8 cellular contexts compared by ENCODE assay signal in genomic region chr2:237475704-237476107, GRCh38. TPM values are rescaled to one million over a fixed set of nuclear protein-coding genes. Genes with fewer than 3 reads are reported as not detected.
DNase-seq lines count a peak whose midpoint lies in the region; ATAC-seq, FAIRE-seq and TF ChIP-seq lines count a peak whose summit lies in the region.

No MANE protein-coding gene starts in this region.

- CTCF ChIA-PET in A549 (lab: Yijun Ruan, JAX) (interaction anchor here (0.7 to 6.4 kb wide), 32 partner anchors 8 to 391 kb away, joined by 3 to 51 read pairs (median 4); partner anchors contain the start of genes COPS8 and MLPH), SK-N-SH (lab: Yijun Ruan, JAX) (interaction anchor here (0.7 to 5.6 kb wide), 47 partner anchors 10 to 586 kb away, joined by 3 to 49 read pairs (median 5); partner anchors contain the start of genes COL6A3 and COPS8)

- H3K9me3 ChIP-seq in A549 (no peaks in the 10 kb centered on the region), SK-N-SH (no peaks in the 10 kb centered on the region), mesodermal cell (ENCODE audit: control insufficient read depth, low read length) (no peaks in the 10 kb centered on the region)

- TF ChIP-seq EP300 in A549 (IDR thresholded peaks at IDR 0.05) (no peak; a peak in 1 of 5 replicates), SK-N-SH (IDR thresholded peaks at IDR 0.05; ENCODE audit: borderline replicate concordance in 1 of 2, low read depth in 1 of 2, low read length in 1 of 2) (no peak)

- TF ChIP-seq RAD21 in A549 (conservative IDR thresholded peaks at IDR 0.05 in 1 of 2, IDR thresholded peaks at IDR 0.05 in 1 of 2) (no peak; a peak in 2 of 5 replicates), SK-N-SH (IDR thresholded peaks at IDR 0.05; ENCODE audit: low read length) (no peak)

- H4K20me1 ChIP-seq in SK-N-SH (ENCODE audit: insufficient read depth) = no peaks in the 10 kb centered on the region

- no peak for TF ChIP-seq POLR2A in A549 (IDR thresholded peaks at IDR 0.05; ENCODE audit: low read length)

- H3K9me2 ChIP-seq in SK-N-SH = no peaks in the 10 kb centered on the region

- TF ChIP-seq CTCF in A549 (IDR thresholded peaks at IDR 0.05) (no peak), SK-N-SH (IDR thresholded peaks at IDR 0.05) (no peak; the same call in 1 of the 2 replicates)

- no peak for FAIRE-seq in A549 (lab: Jason Lieb, UNC)

- peak overlapping the region; percentile 97 for H3K4me2 ChIP-seq in A549
- peak overlapping the region; percentile 89 for H3K4me2 ChIP-seq in SK-N-SH

- WGBS in A549 (ENCODE audit: missing lambda C conversion rate) = 27% methylated on average over 14 of the region's 15 CpGs
- WGBS in SK-N-SH (ENCODE audit: low lambda C conversion rate) = 33% methylated on average over 15 of the region's 15 CpGs
- WGBS in mesodermal cell (ENCODE audit: insufficient coverage in 2 of 2), 2 experiments = 0 to 4% methylated on average over 5 of the region's 15 CpGs

- no peaks in the 10 kb centered on the region for H3K79me2 ChIP-seq in SK-N-SH (ENCODE audit: insufficient read depth)

- peak overlapping the region; percentile 98 for H3K9ac ChIP-seq in SK-N-SH

- H3K27ac ChIP-seq in A549 = peak overlapping the region; percentile 95 to 100
- H3K27ac ChIP-seq in SK-N-SH (ENCODE audit: low read depth in 2 of 2, low read length in 1 of 2) = peak overlapping the region; percentile 91 to 97
- H3K27ac ChIP-seq in cingulate gyrus (ENCODE audit: low read depth, low read length) = peak overlapping the region; percentile 39
- no peak overlapping the region for H3K27ac ChIP-seq in mesodermal cell (ENCODE audit: low read depth, low read length, severe bottlenecking)

- peaks cover 10% of the 10 kb centered on the region for H3F3A ChIP-seq in SK-N-SH (replicated peaks; ENCODE audit: insufficient read depth)

- no peaks in the 10 kb centered on the region for H3K27me3 ChIP-seq in SK-N-SH (ENCODE audit: insufficient read depth)

- H3K4me1 ChIP-seq in A549 = peaks cover 36% of the 10 kb centered on the region
- H3K4me1 ChIP-seq in SK-N-SH (ENCODE audit: control insufficient read depth in 1 of 2, insufficient read depth in 2 of 2, low read depth in 1 of 2, low read length in 1 of 2) = peaks cover 8 to 18% of the 10 kb centered on the region in 2 experiments; a peak in 3 of 4 replicates
- peaks cover 18% of the 10 kb centered on the region for H3K4me1 ChIP-seq in mesodermal cell (ENCODE audit: control insufficient read depth, insufficient read depth, low read length, poor library complexity, severe bottlenecking)

- POLR2A ChIA-PET in A549 (lab: Yijun Ruan, JAX) (interaction anchor here (0.8 to 2.4 kb wide), 8 partner anchors 8 to 56 kb away, joined by 3 to 17 read pairs (median 4); partner anchors contain the start of gene MLPH), SK-N-SH (lab: Yijun Ruan, JAX) (interaction anchor here (0.6 to 1.3 kb wide), 5 partner anchors 10 to 96 kb away, joined by 3 to 5 read pairs (median 4); no protein-coding TSS in a partner anchor)

- peak overlapping the region; percentile 57 for H3K4me3 ChIP-seq in A549
- H3K4me3 ChIP-seq in SK-N-SH (ENCODE audit: low read depth in 2 of 2, low read length in 1 of 2) = peak overlapping the region; percentile 67 to 68
- H3K4me3 ChIP-seq in mesodermal cell (ENCODE audit: extremely low read depth, insufficient read depth, low read length, poor library complexity, severe bottlenecking) = peak overlapping the region; percentile 62

- no peak overlapping the region for H2AFZ ChIP-seq in SK-N-SH (ENCODE audit: low read depth)

- peak; percentile 31 to 47; a peak in 5 of 6 replicates for ATAC-seq in A549

- H3K36me3 ChIP-seq in SK-N-SH (replicated peaks in 1 of 2; ENCODE audit: control insufficient read depth in 1 of 2, insufficient read depth in 2 of 2, low read length in 1 of 2) (no peaks in the 10 kb centered on the region), mesodermal cell (ENCODE audit: control insufficient read depth, insufficient read depth, low read length) (no peaks in the 10 kb centered on the region)

- DNase-seq in A549 (ENCODE audit: low read depth in 1 of 2, low spot score in 1 of 2) = peak; percentile 65 to 76
- DNase-seq in H4 (ENCODE audit: low spot score) = peak; percentile 29
- DNase-seq in SK-N-SH = no peak
- peak; percentile 53 for DNase-seq in stimulated activated naive CD4-positive, alpha-beta T cell treated with Interleukin-2 at 50 U/mL for 16 hours (lab: John Stamatoyannopoulos, UW)
- no peak for DNase-seq in NCI-H2107 (lab: John Stamatoyannopoulos, UW)
- DNase-seq in islet precursor cell = no peak

TF ChIP-seq in A549, 52 proteins besides CTCF, POLR2A, EP300 and RAD21:
- TF ChIP-seq GATA3 (IDR thresholded peaks at IDR 0.05; ENCODE audit: borderline replicate concordance) = 0 out of 2 replicates have a peak, but pooled peaks have one; percentile 3
- TF ChIP-seq MAFK (IDR thresholded peaks at IDR 0.05; ENCODE audit: partially characterized antibody) = no peak
- TF ChIP-seq PBX3 (IDR thresholded peaks at IDR 0.05) = no peak
- TF ChIP-seq MAX (IDR thresholded peaks at IDR 0.05) = peak; percentile 13; the same call in 1 of the 2 replicates
- no peak for TF ChIP-seq HEYL (CRISPR knock-in tag; IDR thresholded peaks at IDR 0.05)

TF ChIP-seq in SK-N-SH, 30 proteins besides CTCF, POLR2A, EP300 and RAD21:
- TF ChIP-seq FOXM1 (IDR thresholded peaks at IDR 0.05; ENCODE audit: low read depth) (no peak), FOSL2 (IDR thresholded peaks at IDR 0.05; ENCODE audit: borderline replicate concordance, low read depth) (no peak), JUND (IDR thresholded peaks at IDR 0.05) (no peak), MXI1 (IDR thresholded peaks at IDR 0.05; ENCODE audit: low read depth, low read length) (peak; percentile 39; the same call in 1 of the 2 replicates), MEF2A (IDR thresholded peaks at IDR 0.05; ENCODE audit: borderline replicate concordance, low read depth) (no peak), USF2 (IDR thresholded peaks at IDR 0.05; ENCODE audit: borderline replicate concordance, low read depth, low read length) (no peak)

RNA-seq across cellular contexts. Expression of gene MLPH, which starts 11.3 kb away (rescaled TPM):
- polyA plus RNA-seq in A549 (2011; rRNA removed) (350 and 419 TPM in 2 replicates), A549 (2017; fragmentation: RNase III; extraction: RNeasy Plus Mini Kit Qiagen cat#74134 plus additional on column Dnase treatment) (184 to 219 TPM (median 218 TPM) in 3 replicates), SK-N-SH (2012; rRNA removed) (84.8 and 93.6 TPM in 2 replicates)
- 231 and 238 TPM in 2 replicates for polyA plus RNA-seq in A549 (2012; cell fraction: cytosol; rRNA removed)
- polyA plus RNA-seq in A549 (2012; cell fraction: nucleus; rRNA removed) = 1,019 and 1,045 TPM in 2 replicates
- 288 and 355 TPM in 2 replicates for polyA minus RNA-seq in A549 (2011; rRNA and poly(A)+ RNA removed)
- total RNA-seq in H4 (2014; rRNA removed; shearing (Covaris generic)) = 7.7 and 9.9 TPM in 2 replicates
- 37.4 and 44.7 TPM in 2 replicates for polyA plus RNA-seq in SK-N-SH (2012; cell fraction: cytosol; rRNA removed)
- 348 and 369 TPM in 2 replicates for polyA plus RNA-seq in SK-N-SH (2012; cell fraction: nucleus; rRNA removed)
- polyA plus RNA-seq in mesodermal cell (2013, experiment 1 of 2) = 3.1 TPM
- 6.3 TPM for polyA plus RNA-seq in mesodermal cell (2013, experiment 2 of 2)

Comparison
In these comparisons a context has a peak if more than half of its experiments do, and no peak if none do; other contexts are left out.
1. DNase-seq: peak in A549 (2 of 2), H4 (single experiment) and stimulated activated naive CD4-positive, alpha-beta T cell treated with Interleukin-2 at 50 U/mL for 16 hours (single experiment); none in SK-N-SH (single experiment), NCI-H2107 (single experiment) and islet precursor cell (single experiment).
2. Of the 12 proteins assayed by ChIP-seq in both A549 and SK-N-SH: peak only in A549: MAX; only in SK-N-SH: none; in both: none; in neither: 11.
3. Peak in every context shown above with its lines, with median percentiles within 50 percentile points of each other: H3K4me3 ChIP-seq.